Comparison of ENCODE assay signal across 23 cellular contexts in the genomic region with DNA sequence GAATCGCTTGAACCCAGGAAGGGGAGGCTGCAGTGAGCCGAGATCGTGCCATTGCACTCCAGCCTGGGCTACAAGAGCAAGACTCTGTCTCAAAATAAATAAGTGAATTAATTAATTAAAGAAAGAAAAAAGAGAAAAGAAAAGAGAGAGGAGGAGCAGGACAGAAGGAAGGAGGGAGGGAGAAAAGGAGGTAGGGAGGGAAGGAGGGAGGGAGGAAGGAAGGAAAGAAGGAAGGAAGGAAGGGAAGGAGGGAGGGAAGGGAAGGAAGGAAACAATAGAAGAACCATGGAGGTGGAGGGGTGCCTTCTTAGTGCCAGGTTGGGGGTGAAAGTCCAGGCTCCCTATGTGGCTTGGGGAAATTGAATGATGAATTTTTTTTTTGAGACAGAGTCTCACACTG.
"Had no signal": no experiment of that assay in that cellular context is flagged by ENCODE, and none has a peak within 500 bp of the region (broad histone marks: within the 10 kb centered on the region; RNA-seq: fewer than 3 reads in every experiment).

No MANE protein-coding gene starts in this region.

- DNase-seq: KBM-7, MV-4-11, NCI-H1048, NCI-H1105, NCI-H1417, NCI-H1436 treated with DMSO at 0.1 percent for 48 hours, NCI-H1694 treated with DMSO at 0.1 percent for 48 hours, NCI-H2029, NCI-H2081 treated with DMSO at 0.1 percent for 48 hours, NCI-H2171, NCI-H226, NCI-H446, NCI-H510A, NCI-H524 treated with DMSO at 0.1 percent for 48 hours, NCI-H69, NCI-H774, Right ventricle myocardium superior, RPMI8226, SIG-M5, SW 1271 had no signal

- H3K36me3 ChIP-seq: SJSA1 had no signal

- H3K27ac ChIP-seq: SJSA1, SK-N-MC had no signal

- H3K27me3 ChIP-seq: SJSA1 had no signal

- H3K36me3 Mint-ChIP-seq: IgD-negative memory B cell had no signal

- H3K4me3 ChIP-seq: SJSA1, SK-N-MC had no signal

- H3K9me3 ChIP-seq: SJSA1 had no signal

- H3K9me3 Mint-ChIP-seq: IgD-negative memory B cell had no signal

- H3K27ac Mint-ChIP-seq: IgD-negative memory B cell had no signal
